38 cellular contexts compared by ENCODE assay signal in genomic region chr2:36606925-36607324, GRCh38.
"Had no signal": no experiment of that assay in that cellular context is flagged by ENCODE, and none has a peak within 500 bp of the region (broad histone marks: within the 10 kb centered on the region; RNA-seq: fewer than 3 reads in every experiment).

No MANE protein-coding gene starts in this region.

- H3K4me3 ChIP-seq: adrenal gland, ascending aorta, body of pancreas, breast epithelium, cardiac muscle cell had no signal

- H3K4me1 ChIP-seq: adrenal gland, ascending aorta, body of pancreas, breast epithelium had no signal

- DNase-seq: activated effector memory CD4-positive, alpha-beta T cell treated with anti-CD3 and anti-CD28 coated beads, Interleukin-2, amount 50 U/mL, for 16 hours; activated effector memory CD4-positive, alpha-beta T cell treated with Interleukin-2 at 50 U/mL for 16 hours; activated gamma-delta T cell; activated gamma-delta T cell treated with Interleukin-2 at 50 U/mL for 16 hours; activated naive CD4-positive, alpha-beta T cell; activated naive CD4-positive, alpha-beta T cell treated with anti-CD3 and anti-CD28 coated beads for 36 hours; activated naive CD4-positive, alpha-beta T cell treated with anti-CD3 and anti-CD28 coated beads, Interleukin-2, amount 10 ng/mL, durations not matched to agents 7 days and 5 days; activated naive CD4-positive, alpha-beta T cell treated with anti-CD3 and anti-CD28 coated beads, Interleukin-2, amount 50 U/mL, for 16 hours; activated naive CD4-positive, alpha-beta T cell treated with Interleukin-2 at 50 U/mL for 16 hours; activated naive CD8-positive, alpha-beta T cell treated with anti-CD3 and anti-CD28 coated beads for 36 hours; activated naive CD8-positive, alpha-beta T cell treated with anti-CD3 and anti-CD28 coated beads, Interleukin-2, amount 10 ng/mL, durations not matched to agents 7 days and 5 days; activated naive CD8-positive, alpha-beta T cell treated with anti-CD3 and anti-CD28 coated beads, Interleukin-2, amount 50 U/mL, for 24 hours; activated T-cell treated with anti-CD3 and anti-CD28 coated beads, Interleukin-2, amount 50 U/mL, for 1 hour; activated T-cell treated with anti-CD3 and anti-CD28 coated beads, Interleukin-2, amount 50 U/mL, for 24 hours; activated T-cell treated with anti-CD3 and anti-CD28 coated beads, Interleukin-2, amount 50 U/mL, for 4 hours; activated T-cell treated with anti-CD3 and anti-CD28 coated beads, Interleukin-2, amount 50 U/mL, for 48 hours; activated T-cell treated with anti-CD3 and anti-CD28 coated beads, Interleukin-2, amount 50 U/mL, for 72 hours; adrenal gland; amniotic stem cell; amygdala; anterior cingulate cortex; aorta; body of pancreas; brain microvascular endothelial cell; caudate nucleus; central memory CD4-positive, alpha-beta T cell; cerebellar nuclear complex had no signal

- H3K27ac ChIP-seq: adrenal gland, ascending aorta, body of pancreas, brain microvascular endothelial cell, breast epithelium, cardiac muscle cell had no signal

- H3K4me1 Mint-ChIP-seq: activated naive CD4-positive, alpha-beta T cell treated with anti-CD3 and anti-CD28 coated beads, Interleukin-2, amount 10 ng/mL, durations not matched to agents 7 days and 5 days; activated naive CD4-positive, alpha-beta T cell treated with anti-CD3 and anti-CD28 coated beads, Interleukin-2, amount 50 U/mL, for 24 hours; activated naive CD8-positive, alpha-beta T cell treated with anti-CD3 and anti-CD28 coated beads for 36 hours; activated naive CD8-positive, alpha-beta T cell treated with anti-CD3 and anti-CD28 coated beads, Interleukin-2, amount 50 U/mL, for 24 hours; activated T-helper 17 cell treated with anti-CD3 and anti-CD28 coated beads, Interleukin-2, amount 50 U/mL, for 72 hours; brain; central memory CD8-positive, alpha-beta T cell had no signal

- H3K36me3 Mint-ChIP-seq: activated naive CD4-positive, alpha-beta T cell treated with anti-CD3 and anti-CD28 coated beads, Interleukin-2, amount 10 ng/mL, durations not matched to agents 7 days and 5 days; activated naive CD4-positive, alpha-beta T cell treated with anti-CD3 and anti-CD28 coated beads, Interleukin-2, amount 50 U/mL, for 24 hours; activated naive CD4-positive, alpha-beta T cell treated with anti-CD3 and anti-CD28 coated beads, Interleukin-2, amount 50 U/mL, for 72 hours; activated naive CD8-positive, alpha-beta T cell; activated naive CD8-positive, alpha-beta T cell treated with anti-CD3 and anti-CD28 coated beads for 36 hours; activated naive CD8-positive, alpha-beta T cell treated with anti-CD3 and anti-CD28 coated beads, Interleukin-2, amount 10 ng/mL, durations not matched to agents 7 days and 5 days; brain had no signal

- H3K36me3 ChIP-seq: adrenal gland, ascending aorta, brain microvascular endothelial cell, breast epithelium, cardiac muscle cell had no signal

- H3K27ac Mint-ChIP-seq: activated naive CD4-positive, alpha-beta T cell treated with anti-CD3 and anti-CD28 coated beads for 36 hours; activated naive CD4-positive, alpha-beta T cell treated with anti-CD3 and anti-CD28 coated beads, Interleukin-2, amount 10 ng/mL, durations not matched to agents 7 days and 5 days; activated naive CD4-positive, alpha-beta T cell treated with anti-CD3 and anti-CD28 coated beads, Interleukin-2, amount 50 U/mL, for 24 hours; activated naive CD4-positive, alpha-beta T cell treated with anti-CD3 and anti-CD28 coated beads, Interleukin-2, amount 50 U/mL, for 72 hours; activated naive CD8-positive, alpha-beta T cell; activated naive CD8-positive, alpha-beta T cell treated with anti-CD3 and anti-CD28 coated beads for 36 hours; activated naive CD8-positive, alpha-beta T cell treated with anti-CD3 and anti-CD28 coated beads, Interleukin-2, amount 10 ng/mL, durations not matched to agents 7 days and 5 days; activated naive CD8-positive, alpha-beta T cell treated with anti-CD3 and anti-CD28 coated beads, Interleukin-2, amount 50 U/mL, for 24 hours; activated T-cell treated with anti-CD3 and anti-CD28 coated beads, Interleukin-2, amount 50 U/mL, for 24 hours; activated T-cell treated with anti-CD3 and anti-CD28 coated beads, Interleukin-2, amount 50 U/mL, for 72 hours; activated T-helper 1 cell treated with anti-CD3 and anti-CD28 coated beads, Interleukin-12 subunit alpha, Interleukin-12 subunit beta, Interleukin-2, Interleukin-4 antibody, amounts not matched to agents 30 ng/mL and 10 ng/mL and 1 ng/mL, durations not matched to agents 14 hours and 24 hours and 36 hours; activated T-helper 17 cell treated with anti-CD3 and anti-CD28 coated beads, Interleukin-2, amount 50 U/mL, for 72 hours; activated T-helper 2 cell treated with anti-CD3 and anti-CD28 coated beads, Interferon-gamma antibody, Interleukin-2, Interleukin-4, amounts not matched to agents 10 μg/mL and 5 μg/mL and 100 μg/mL, durations not matched to agents 14 hours and 24 hours and 36 hours; brain had no signal

- H3K27me3 ChIP-seq: adrenal gland, ascending aorta, body of pancreas, brain microvascular endothelial cell, breast epithelium, cardiac muscle cell had no signal

- H3K9me3 ChIP-seq: adrenal gland, ascending aorta, body of pancreas, breast epithelium had no signal

- H3K9me3 Mint-ChIP-seq: activated naive CD4-positive, alpha-beta T cell treated with anti-CD3 and anti-CD28 coated beads for 36 hours; activated naive CD4-positive, alpha-beta T cell treated with anti-CD3 and anti-CD28 coated beads, Interleukin-2, amount 10 ng/mL, durations not matched to agents 7 days and 5 days; activated naive CD4-positive, alpha-beta T cell treated with anti-CD3 and anti-CD28 coated beads, Interleukin-2, amount 50 U/mL, for 24 hours; activated naive CD4-positive, alpha-beta T cell treated with anti-CD3 and anti-CD28 coated beads, Interleukin-2, amount 50 U/mL, for 72 hours; activated naive CD8-positive, alpha-beta T cell treated with anti-CD3 and anti-CD28 coated beads for 36 hours; activated naive CD8-positive, alpha-beta T cell treated with anti-CD3 and anti-CD28 coated beads, Interleukin-2, amount 10 ng/mL, durations not matched to agents 7 days and 5 days; activated naive CD8-positive, alpha-beta T cell treated with anti-CD3 and anti-CD28 coated beads, Interleukin-2, amount 50 U/mL, for 24 hours; activated T-cell treated with anti-CD3 and anti-CD28 coated beads, Interleukin-2, amount 50 U/mL, for 24 hours; activated T-cell treated with anti-CD3 and anti-CD28 coated beads, Interleukin-2, amount 50 U/mL, for 4 hours; activated T-cell treated with anti-CD3 and anti-CD28 coated beads, Interleukin-2, amount 50 U/mL, for 72 hours; activated T-helper 1 cell treated with anti-CD3 and anti-CD28 coated beads, Interleukin-12 subunit alpha, Interleukin-12 subunit beta, Interleukin-2, Interleukin-4 antibody, amounts not matched to agents 30 ng/mL and 10 ng/mL and 1 ng/mL, durations not matched to agents 14 hours and 24 hours and 36 hours; activated T-helper 17 cell treated with anti-CD3 and anti-CD28 coated beads, Interleukin-2, amount 50 U/mL, for 72 hours; activated T-helper 2 cell treated with anti-CD3 and anti-CD28 coated beads, Interferon-gamma antibody, Interleukin-2, Interleukin-4, amounts not matched to agents 10 μg/mL and 5 μg/mL and 100 μg/mL, durations not matched to agents 14 hours and 24 hours and 36 hours; brain; central memory CD8-positive, alpha-beta T cell had no signal

- ATAC-seq: activated naive CD4-positive, alpha-beta T cell treated with anti-CD3 and anti-CD28 coated beads, Interleukin-2, amount 50 U/mL, for 72 hours; activated naive CD8-positive, alpha-beta T cell treated with anti-CD3 and anti-CD28 coated beads, Interleukin-2, amount 50 U/mL, for 24 hours; activated T-cell treated with anti-CD3 and anti-CD28 coated beads, Interleukin-2, amount 50 U/mL, for 4 hours; activated T-helper 17 cell treated with anti-CD3 and anti-CD28 coated beads, Interleukin-2, amount 50 U/mL, for 72 hours; body of pancreas had no signal

- H3K4me3 Mint-ChIP-seq: activated naive CD4-positive, alpha-beta T cell treated with anti-CD3 and anti-CD28 coated beads for 36 hours; activated naive CD4-positive, alpha-beta T cell treated with anti-CD3 and anti-CD28 coated beads, Interleukin-2, amount 10 ng/mL, durations not matched to agents 7 days and 5 days; activated naive CD4-positive, alpha-beta T cell treated with anti-CD3 and anti-CD28 coated beads, Interleukin-2, amount 50 U/mL, for 24 hours; activated naive CD8-positive, alpha-beta T cell; activated naive CD8-positive, alpha-beta T cell treated with anti-CD3 and anti-CD28 coated beads for 36 hours; activated naive CD8-positive, alpha-beta T cell treated with anti-CD3 and anti-CD28 coated beads, Interleukin-2, amount 10 ng/mL, durations not matched to agents 7 days and 5 days; activated naive CD8-positive, alpha-beta T cell treated with anti-CD3 and anti-CD28 coated beads, Interleukin-2, amount 50 U/mL, for 24 hours; activated T-cell treated with anti-CD3 and anti-CD28 coated beads, Interleukin-2, amount 50 U/mL, for 24 hours; activated T-cell treated with anti-CD3 and anti-CD28 coated beads, Interleukin-2, amount 50 U/mL, for 4 hours; activated T-cell treated with anti-CD3 and anti-CD28 coated beads, Interleukin-2, amount 50 U/mL, for 72 hours; activated T-helper 1 cell treated with anti-CD3 and anti-CD28 coated beads, Interleukin-12 subunit alpha, Interleukin-12 subunit beta, Interleukin-2, Interleukin-4 antibody, amounts not matched to agents 30 ng/mL and 10 ng/mL and 1 ng/mL, durations not matched to agents 14 hours and 24 hours and 36 hours; activated T-helper 17 cell treated with anti-CD3 and anti-CD28 coated beads, Interleukin-2, amount 50 U/mL, for 72 hours; brain; central memory CD8-positive, alpha-beta T cell had no signal
